ENCODE assay signal across 8 cellular contexts in genomic region chr4:4492161-4492847, GRCh38. TPM values are rescaled to one million over a fixed set of nuclear protein-coding genes. Genes with fewer than 3 reads are reported as not detected.
A peak's percentile ranks its signal among the peaks of the same experiment; 100 is the strongest.
DNase-seq lines count a peak whose midpoint lies in the region; ATAC-seq and TF ChIP-seq lines count a peak whose summit lies in the region.

No MANE protein-coding gene starts in this region.

- H3K9me2 ChIP-seq in Karpas-422 (replicated peaks; ENCODE audit: insufficient read depth, low read length) = no peaks in the 10 kb centered on the region

- H3K27me3 ChIP-seq in Karpas-422 (ENCODE audit: low read length) = no peaks in the 10 kb centered on the region
- no peaks in the 10 kb centered on the region for H3K27me3 ChIP-seq in foreskin keratinocyte
- no peaks in the 10 kb centered on the region for H3K27me3 ChIP-seq in psoas muscle (ENCODE audit: insufficient read depth in 3 of 3, low read length in 2 of 3)
- H3K27me3 ChIP-seq in heart right ventricle = no peaks in the 10 kb centered on the region

- 64 to 80% (median 67%) methylated on average over 6 of the region's 6 CpGs for WGBS in psoas muscle, 3 donors
- 61 to 72% methylated on average over 6 of the region's 6 CpGs for WGBS in heart right ventricle, 2 donors

- H3K79me2 ChIP-seq in Karpas-422 (ENCODE audit: low read length) = peaks cover 26% of the 10 kb centered on the region

- H3K4me3 ChIP-seq in Karpas-422 (ENCODE audit: low read length) (peak overlapping the region; percentile 47; the same call in 1 of the 2 replicates), psoas muscle (no peak overlapping the region), mucosa of descending colon (no peak overlapping the region), heart right ventricle (no peak overlapping the region)

- H2AFZ ChIP-seq in Karpas-422 (ENCODE audit: low read length) = no peak overlapping the region

- H3K36me3 ChIP-seq in Karpas-422 (ENCODE audit: insufficient read depth, low read length) = no peaks in the 10 kb centered on the region
- H3K36me3 ChIP-seq in psoas muscle (ENCODE audit: insufficient read depth in 1 of 2, low read depth in 1 of 2) = no peaks in the 10 kb centered on the region
- H3K36me3 ChIP-seq in mucosa of descending colon (ENCODE audit: low read depth) = no peaks in the 10 kb centered on the region
- no peaks in the 10 kb centered on the region for H3K36me3 ChIP-seq in heart right ventricle

- peaks cover 47% of the 10 kb centered on the region for H4K20me1 ChIP-seq in Karpas-422 (ENCODE audit: insufficient read depth, low read depth, low read length)

- H3K9ac ChIP-seq in Karpas-422 (ENCODE audit: low read length) = peak overlapping the region; percentile 46; the same call in 1 of the 2 replicates

- H3K9me3 ChIP-seq in Karpas-422 (ENCODE audit: low read length) = no peaks in the 10 kb centered on the region
- no peaks in the 10 kb centered on the region for H3K9me3 ChIP-seq in psoas muscle
- no peaks in the 10 kb centered on the region for H3K9me3 ChIP-seq in mucosa of descending colon
- no peaks in the 10 kb centered on the region for H3K9me3 ChIP-seq in heart right ventricle

- ATAC-seq in GM21528 (IDR thresholded peaks at IDR 0.05; ENCODE audit: low FRiP score, unreplicated experiment) (peak; percentile 56), foreskin keratinocyte (peak; percentile 54), psoas muscle (no peak), mucosa of descending colon (no peak), heart right ventricle (no peak)

- peak; percentile 38 for DNase-seq in GM04503 (ENCODE audit: low read depth)
- DNase-seq in Karpas-422 = no peak
- peak; percentile 18 to 29 for DNase-seq in foreskin keratinocyte
- DNase-seq in psoas muscle = no peak
- no peak for DNase-seq in DMS 273 (lab: John Stamatoyannopoulos, UW; ENCODE audit: unreplicated experiment)
- DNase-seq in mucosa of descending colon = no peak
- no peak for DNase-seq in heart right ventricle

- intact Hi-C loops in psoas muscle (cut with DNase I) = loop anchor here in 1 of 2 donors (10.0 kb wide), 2 partner anchors 362 to 502 kb away; partner anchors contain the start of gene MSX1
- intact Hi-C loops in mucosa of descending colon (cut with DNase I, micrococcal nuclease) = no loop called here
- intact Hi-C loops in heart right ventricle (cut with DNase I) = loop anchor here in 3 of 10 donors (5.0 to 10.0 kb wide), 3 partner anchors 372 to 505 kb away; no protein-coding TSS in a partner anchor

- no peak for TF ChIP-seq CTCF in foreskin keratinocyte (conservative IDR thresholded peaks at IDR 0.05)
- no peak for TF ChIP-seq CTCF in psoas muscle (IDR thresholded peaks at IDR 0.05)
- TF ChIP-seq CTCF in mucosa of descending colon (IDR thresholded peaks at IDR 0.05) = no peak
- no peak for TF ChIP-seq CTCF in heart right ventricle (IDR thresholded peaks at IDR 0.05)

- peak overlapping the region; percentile 69; the same call in 1 of the 2 replicates for H3K27ac ChIP-seq in Karpas-422 (ENCODE audit: low read length)
- H3K27ac ChIP-seq in foreskin keratinocyte = no peak overlapping the region
- H3K27ac ChIP-seq in psoas muscle = no peak overlapping the region
- H3K27ac ChIP-seq in heart right ventricle = no peak overlapping the region

- H3K4me2 ChIP-seq in Karpas-422 (ENCODE audit: low read depth, low read length, poor library complexity, severe bottlenecking) = peak overlapping the region; percentile 81

- H3K4me1 ChIP-seq in Karpas-422 (ENCODE audit: low read length) (peaks cover 41% of the 10 kb centered on the region), foreskin keratinocyte (no peaks in the 10 kb centered on the region), psoas muscle (no peaks in the 10 kb centered on the region), mucosa of descending colon (ENCODE audit: low read depth) (peaks cover 5% of the 10 kb centered on the region), heart right ventricle (peaks cover 0 to 17% (median 7%) of the 10 kb centered on the region in 9 donors)

RNA-seq across cellular contexts. Expression of gene STX18, which starts 49.5 kb away (rescaled TPM):
- 17.9 and 43.8 TPM in 2 replicates for total RNA-seq in Karpas-422 (2014; rRNA removed; shearing (Covaris generic); ENCODE audit: low replicate concordance)
- 20.1 and 22.7 TPM in 2 replicates for total RNA-seq in foreskin keratinocyte
- polyA plus RNA-seq in foreskin keratinocyte = 23.4 and 23.8 TPM in 2 replicates
- 10 to 100 TPM; 12.1 to 21.1 (median 19.4) TPM for total RNA-seq in psoas muscle
- polyA plus RNA-seq in psoas muscle = 10 to 100 TPM; 21.7 to 29.7 (median 24.3) TPM
- 10 to 100 TPM; 33.1 to 43.3 (median 36.3) TPM for total RNA-seq in mucosa of descending colon
- total RNA-seq in heart right ventricle = 10 to 100 TPM; 13.5 to 22.5 (median 18.0) TPM
- polyA plus RNA-seq in heart right ventricle = 10 to 100 TPM; 20.2 to 24.5 TPM

Comparison
In these comparisons a context has a peak if more than half of its experiments do, and no peak if none do; other contexts are left out.
1. DNase-seq: peak in GM04503 (single experiment) and foreskin keratinocyte (2 of 2); none in Karpas-422 (single experiment), psoas muscle (0 of 2), DMS 273 (single experiment), mucosa of descending colon (0 of 3) and heart right ventricle (0 of 2).
2. ATAC-seq: peak in GM21528 (single experiment) and foreskin keratinocyte (single experiment); none in psoas muscle (0 of 4), mucosa of descending colon (single experiment) and heart right ventricle (0 of 8).